In the genomic region with DNA sequence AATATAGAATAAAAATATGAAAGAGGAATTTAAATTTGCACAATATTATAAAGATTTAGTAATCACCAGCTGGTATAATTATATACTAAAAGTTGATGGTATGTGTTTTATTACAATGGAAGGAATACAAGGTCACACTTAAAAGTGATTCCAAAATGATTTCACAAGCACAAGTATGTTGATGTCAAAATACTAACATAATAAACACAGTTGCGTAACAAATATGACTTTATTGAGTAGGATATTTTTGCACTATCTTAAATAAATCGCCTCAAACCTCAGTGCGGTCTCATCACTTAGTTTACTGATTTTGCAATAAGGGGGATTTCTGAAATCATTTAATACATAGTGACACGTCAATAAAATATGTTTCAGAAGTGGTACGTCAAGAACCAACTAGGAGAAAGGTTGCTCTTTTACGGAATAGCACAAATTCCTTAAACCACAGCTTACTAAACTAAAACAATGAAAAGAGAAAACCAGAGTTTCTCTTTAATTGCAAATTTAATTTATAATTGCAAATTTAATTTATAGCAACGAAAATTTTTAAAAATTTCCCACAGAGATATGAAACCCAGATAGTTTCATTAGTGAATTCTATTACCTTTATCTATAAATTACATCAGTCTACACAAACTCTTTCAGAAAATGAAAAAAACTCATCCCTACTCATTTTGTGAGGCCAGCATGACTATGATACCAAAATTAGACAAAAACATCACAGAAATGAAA, we compare ENCODE assay signal across 22 cellular contexts.
"Had no signal": no experiment of that assay in that cellular context is flagged by ENCODE, and none has a peak within 500 bp of the region (broad histone marks: within the 10 kb centered on the region; RNA-seq: fewer than 3 reads in every experiment).

No MANE protein-coding gene starts in this region.

- H3K36me3 ChIP-seq: brain microvascular endothelial cell, cardiac muscle cell had no signal

- H3K27ac ChIP-seq: brain microvascular endothelial cell, cardiac muscle cell had no signal

- DNase-seq: activated CD4-positive, alpha-beta memory T cell treated with anti-CD3 and anti-CD28 coated beads, Interleukin-2, amount 10 ng/mL, durations not matched to agents 7 days and 5 days; activated CD4-positive, alpha-beta T cell treated with anti-CD3 and anti-CD28 coated beads for 36 hours; activated CD4-positive, alpha-beta T cell treated with anti-CD3 and anti-CD28 coated beads, Interleukin-2, amount 50 U/mL, for 1 hour; activated gamma-delta T cell; activated naive CD4-positive, alpha-beta T cell treated with anti-CD3 and anti-CD28 coated beads for 36 hours; activated naive CD8-positive, alpha-beta T cell treated with anti-CD3 and anti-CD28 coated beads for 36 hours; activated T-cell treated with anti-CD3 and anti-CD28 coated beads for 4 hours; activated T-cell treated with anti-CD3 and anti-CD28 coated beads, Interleukin-2, amount 50 U/mL, for 48 hours; brain microvascular endothelial cell; cerebellar nuclear complex; Karpas-422; NCI-H1048; NCI-H146; NCI-H187 treated with DMSO at 0.1 percent for 48 hours; NCI-H2171; NCI-H2227 treated with DMSO at 0.1 percent for 48 hours; NCI-H446 treated with DMSO at 0.1 percent for 48 hours; NCI-H526 treated with DMSO at 0.1 percent for 48 hours; NK-92 treated with Interleukin-12 subunit alpha and Interleukin-12 subunit beta, amount 100 ng/mL, for 24 hours; PC-3; SIG-M5 had no signal

- H3K4me3 ChIP-seq: cardiac muscle cell had no signal
